8 cellular contexts compared by ENCODE assay signal in the genomic region with DNA sequence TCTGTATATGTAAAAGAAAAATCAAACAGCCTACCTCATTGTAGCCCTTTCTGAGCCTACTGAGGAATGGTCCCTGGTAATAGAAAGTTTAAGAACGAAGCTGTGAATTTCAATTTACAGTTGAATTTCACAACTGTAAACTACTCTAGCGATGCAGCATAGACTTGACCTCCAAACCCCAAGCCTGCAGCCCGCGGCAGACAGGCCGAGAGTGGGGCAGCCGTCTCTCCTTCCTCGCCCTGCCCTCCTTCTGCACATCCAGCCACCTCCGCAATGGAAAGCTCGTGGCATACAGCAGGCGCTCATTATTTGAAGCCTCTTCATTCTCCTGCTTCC. TPM values are rescaled to one million over a fixed set of nuclear protein-coding genes. Genes with fewer than 3 reads are reported as not detected.
DNase-seq lines count a peak whose midpoint lies in the region; ATAC-seq and TF ChIP-seq lines count a peak whose summit lies in the region.

No MANE protein-coding gene starts in this region.

- no peaks in the 10 kb centered on the region for H3K36me3 ChIP-seq in CD8-positive, alpha-beta memory T cell (ENCODE audit: insufficient read depth, low read length)
- H3K36me3 ChIP-seq in ascending aorta (no peaks in the 10 kb centered on the region), lower lobe of right lung (no peaks in the 10 kb centered on the region), vagina (no peaks in the 10 kb centered on the region)

- peaks cover 32 to 49% of the 10 kb centered on the region in 2 donors for H3K27me3 Mint-ChIP-seq in CD8-positive, alpha-beta memory T cell

- H3K4me1 Mint-ChIP-seq in CD8-positive, alpha-beta memory T cell, result peaks cover 13 to 17% (median 14%) of the 10 kb centered on the region in 3 donors

- intact Hi-C loops in ascending aorta (cut with DNase I), result loop anchor here (2.0 to 5.0 kb wide), 3 partner anchors 288 to 358 kb away; no protein-coding TSS in a partner anchor
- intact Hi-C loops in lower lobe of right lung (cut with DNase I), result no loop called here
- intact Hi-C loops in vagina (cut with DNase I), result loop anchor here (5.0 kb wide), 1 partner anchor 113 kb away; no protein-coding TSS in a partner anchor

- H3K4me1 ChIP-seq in CD8-positive, alpha-beta memory T cell (ENCODE audit: insufficient read depth, low read length), result peaks cover 6% of the 10 kb centered on the region
- peaks cover 0 to 5% of the 10 kb centered on the region in 2 donors for H3K4me1 ChIP-seq in ascending aorta
- peaks cover 12% of the 10 kb centered on the region for H3K4me1 ChIP-seq in lower lobe of right lung
- H3K4me1 ChIP-seq in vagina, result peaks cover 4% of the 10 kb centered on the region

- peak overlapping the region; percentile 91 for H3K4me3 ChIP-seq in CD8-positive, alpha-beta memory T cell (ENCODE audit: low read length)
- H3K4me3 ChIP-seq in ascending aorta (peak overlapping the region; percentile 58 to 75), lower lobe of right lung (peak overlapping the region; percentile 72), vagina (peak overlapping the region; percentile 63 to 67)

- no peak for TF ChIP-seq CTCF in ascending aorta (IDR thresholded peaks at IDR 0.05)
- TF ChIP-seq CTCF in lower lobe of right lung (IDR thresholded peaks at IDR 0.05), result no peak
- TF ChIP-seq CTCF in vagina (IDR thresholded peaks at IDR 0.05), result no peak

- no peaks in the 10 kb centered on the region for H3K27me3 ChIP-seq in CD8-positive, alpha-beta memory T cell (ENCODE audit: insufficient read depth, low read length, poor library complexity, severe bottlenecking)
- H3K27me3 ChIP-seq in ascending aorta, result no peaks in the 10 kb centered on the region
- no peaks in the 10 kb centered on the region for H3K27me3 ChIP-seq in lower lobe of right lung (ENCODE audit: low read depth)
- H3K27me3 ChIP-seq in vagina, result no peaks in the 10 kb centered on the region

- H3K9me3 ChIP-seq in CD8-positive, alpha-beta memory T cell (ENCODE audit: low read length), result no peaks in the 10 kb centered on the region
- H3K9me3 ChIP-seq in ascending aorta (no peaks in the 10 kb centered on the region), lower lobe of right lung (no peaks in the 10 kb centered on the region), vagina (no peaks in the 10 kb centered on the region)

- no peaks in the 10 kb centered on the region for H3K9me3 Mint-ChIP-seq in CD8-positive, alpha-beta memory T cell

- POLR2A ChIA-PET in CD8-positive, alpha-beta memory T cell (lab: Charles Lee), result no interaction called here

- ATAC-seq in HG02870 (IDR thresholded peaks at IDR 0.05; ENCODE audit: unreplicated experiment) (peak; percentile 4), lower lobe of right lung (peak; percentile 18 to 31), HG02623 (IDR thresholded peaks at IDR 0.05; ENCODE audit: unreplicated experiment) (no peak)

- no peak for DNase-seq in CD8-positive, alpha-beta memory T cell
- DNase-seq in ascending aorta (ENCODE audit: low spot score in 2 of 2), result no peak
- no peak for DNase-seq in lower lobe of right lung
- no peak for DNase-seq in vagina (ENCODE audit: extremely low spot score in 2 of 2)
- no peak for DNase-seq in activated gamma-delta T cell treated with Interleukin-2 at 50 U/mL for 16 hours
- DNase-seq in DMS79 treated with DMSO at 0.1 percent for 48 hours (lab: John Stamatoyannopoulos, UW), result no peak

- H3K27ac ChIP-seq in CD8-positive, alpha-beta memory T cell (ENCODE audit: low read depth, low read length), result no peak overlapping the region
- H3K27ac ChIP-seq in ascending aorta (peak overlapping the region; percentile 80 to 85), lower lobe of right lung (peak overlapping the region; percentile 70), vagina (peak overlapping the region; percentile 91)

- no peak for TF ChIP-seq POLR2A in vagina (IDR thresholded peaks at IDR 0.05)

- H3K4me3 Mint-ChIP-seq in CD8-positive, alpha-beta memory T cell, result peak overlapping the region; percentile 89 to 95 (median 93)

- H3K36me3 Mint-ChIP-seq in CD8-positive, alpha-beta memory T cell, result peaks cover 0 to 2% (median 0%) of the 10 kb centered on the region in 3 donors

- H3K27ac Mint-ChIP-seq in CD8-positive, alpha-beta memory T cell, result peak overlapping the region in 2 of 8 donors; percentile 43 to 76

- CTCF ChIA-PET in CD8-positive, alpha-beta memory T cell (lab: Charles Lee), result interaction anchor here (0.7 to 3.8 kb wide), 33 partner anchors 8 to 566 kb away, joined by 3 to 52 read pairs (median 3); a partner anchor contains a TSS

RNA-seq across cellular contexts. Expression of a gene that starts 15.3 kb away (rescaled TPM):
- total RNA-seq in CD8-positive, alpha-beta memory T cell, result not detected
- not detected for polyA plus RNA-seq in CD8-positive, alpha-beta memory T cell
- total RNA-seq in ascending aorta (not detected), lower lobe of right lung (6.0 TPM), vagina (1.5 TPM)

RNA-seq across cellular contexts. Expression of a gene that starts 19.2 kb away (rescaled TPM):
- total RNA-seq in CD8-positive, alpha-beta memory T cell, result 100 to 1,000 TPM; 102 to 107 TPM
- polyA plus RNA-seq in CD8-positive, alpha-beta memory T cell, result 43.9 TPM
- 38.8 TPM for total RNA-seq in ascending aorta
- 62.2 TPM for total RNA-seq in lower lobe of right lung
- 77.1 TPM for total RNA-seq in vagina

RNA-seq across cellular contexts. Expression of a gene that starts 28.5 kb away (rescaled TPM):
- under 1 TPM in 1 of 2 experiments, not detected in 1; 0.16 TPM for total RNA-seq in CD8-positive, alpha-beta memory T cell
- not detected for polyA plus RNA-seq in CD8-positive, alpha-beta memory T cell
- total RNA-seq in ascending aorta, result not detected
- not detected for total RNA-seq in lower lobe of right lung
- total RNA-seq in vagina, result 5.4 TPM

RNA-seq across cellular contexts. Expression of a gene that starts 54.2 kb away (rescaled TPM):
- 1 to 10 TPM; 4.8 to 5.0 TPM for total RNA-seq in CD8-positive, alpha-beta memory T cell
- 19.9 TPM for polyA plus RNA-seq in CD8-positive, alpha-beta memory T cell
- 216 TPM for total RNA-seq in ascending aorta
- 92.7 TPM for total RNA-seq in lower lobe of right lung
- total RNA-seq in vagina, result 307 TPM

RNA-seq across cellular contexts. Expression of a gene that starts 59.4 kb away (rescaled TPM):
- total RNA-seq in CD8-positive, alpha-beta memory T cell, result not detected
- not detected for polyA plus RNA-seq in CD8-positive, alpha-beta memory T cell
- total RNA-seq in ascending aorta (not detected), lower lobe of right lung (not detected), vagina (not detected)
